ENCODE assay signal across 8 cellular contexts in the genomic region with DNA sequence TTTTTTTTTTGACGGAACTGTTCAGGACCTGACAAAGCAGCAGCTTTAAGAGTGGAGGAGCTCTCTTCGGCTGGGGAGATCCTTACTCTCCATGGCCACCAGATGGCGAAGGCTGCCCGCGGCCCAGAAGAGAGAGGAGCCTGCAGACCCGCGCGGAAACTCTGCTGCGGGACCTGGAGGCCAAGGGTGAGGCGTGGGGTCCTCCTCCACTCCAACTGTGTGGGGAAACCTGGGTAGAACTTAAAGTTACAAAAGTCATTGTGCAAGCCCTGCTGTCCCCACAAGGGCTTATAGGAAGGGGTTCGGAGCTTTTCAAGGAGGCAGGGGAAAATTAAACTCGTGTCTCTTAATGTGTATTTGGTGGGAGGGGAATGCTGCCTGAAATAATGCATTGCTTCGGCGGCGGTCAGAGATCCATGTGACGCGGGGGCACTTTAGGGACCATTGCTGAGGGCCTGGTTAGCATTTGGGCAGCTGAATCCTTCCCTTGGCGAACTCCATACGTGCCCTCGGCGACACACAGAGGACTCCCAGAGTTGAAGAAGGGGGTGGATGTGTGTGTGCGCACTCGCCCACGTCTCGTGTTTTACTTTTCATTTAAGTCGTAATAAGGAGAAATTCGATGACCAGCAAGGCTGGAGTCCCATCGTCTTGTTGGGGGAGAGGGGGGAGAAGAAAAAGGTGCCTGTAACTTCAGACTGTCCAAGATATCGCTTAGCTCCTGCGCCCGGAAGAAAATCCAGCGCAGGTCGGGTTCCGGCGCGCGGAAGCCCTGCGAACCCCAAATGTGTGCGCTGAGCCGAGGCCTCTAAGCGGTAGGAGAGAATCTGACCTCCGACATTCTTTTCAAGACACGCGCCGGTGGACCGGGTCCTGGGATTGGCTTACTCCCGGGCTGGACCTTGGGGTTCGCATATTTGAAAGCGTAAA. TPM values are rescaled to one million over a fixed set of nuclear protein-coding genes. Genes with fewer than 3 reads are reported as not detected.
DNase-seq lines count a peak whose midpoint lies in the region; ATAC-seq, FAIRE-seq and TF ChIP-seq lines count a peak whose summit lies in the region.

No MANE protein-coding gene starts in this region.

- H3K4me2 ChIP-seq in H1 (ENCODE audit: insufficient read depth in 1 of 2, low read depth in 2 of 2, low read length in 2 of 2) = peak overlapping the region; percentile 77 to 85

- peaks cover 30% of the 10 kb centered on the region for H3K4me1 Mint-ChIP-seq in mesothelial cell of epicardium

- H4K5ac ChIP-seq in H1 (ENCODE audit: insufficient read length, low read depth, low read length) = no peak overlapping the region

- H3K4me3 ChIP-seq in BE2C (ENCODE audit: low read depth, low read length) (no peak overlapping the region), H1 (ENCODE audit: extremely low read depth in 1 of 4, insufficient read depth in 2 of 4, low read depth in 3 of 4, low read length in 4 of 4) (peak overlapping the region; percentile 10 to 57 (median 35); a peak in 7 of 8 replicates)

- H3K23me2 ChIP-seq in H1 (ENCODE audit: low read depth, low read length) = peaks cover 5% of the 10 kb centered on the region; the same call in 1 of the 2 replicates

- ATAC-seq in GM19035 (IDR thresholded peaks at IDR 0.05; ENCODE audit: unreplicated experiment) (peak; percentile 97), HG03342 (IDR thresholded peaks at IDR 0.05; ENCODE audit: unreplicated experiment) (peak; percentile 95)

- no peak overlapping the region for H2AFZ ChIP-seq in H1 (ENCODE audit: low read length)

- H2BK15ac ChIP-seq in H1 (ENCODE audit: low read length) = no peak overlapping the region

- H3K36me3 Mint-ChIP-seq in mesothelial cell of epicardium = no peaks in the 10 kb centered on the region

- no peak for TF ChIP-seq EP300 in H1 (IDR thresholded peaks at IDR 0.05; ENCODE audit: borderline replicate concordance in 1 of 2, low read depth in 2 of 2, low read length in 2 of 2)

- H2BK20ac ChIP-seq in H1 (ENCODE audit: low read length) = no peak overlapping the region

- CTCF ChIA-PET in H1 (lab: Charles Lee; ENCODE audit: partially characterized antibody) = interaction anchor here (0.5 to 3.9 kb wide), 66 partner anchors 9 to 1979 kb away, joined by 3 to 70 read pairs (median 4); a partner anchor contains a TSS

- peak; percentile 51 for DNase-seq in BE2C
- DNase-seq in NCI-H748 treated with DMSO at 0.1 percent for 48 hours (lab: John Stamatoyannopoulos, UW) = peak; percentile 15
- peak in 2 of 3 experiments; percentile 53 to 60 for DNase-seq in activated CD8-positive, alpha-beta memory T cell treated with anti-CD3 and anti-CD28 coated beads for 48 hours (ENCODE audit: low read depth in 2 of 3, low spot score in 2 of 3)
- peak in 1 of 2 experiments; percentile 72 for DNase-seq in H1 (ENCODE audit: low read depth in 1 of 2, low spot score in 2 of 2)
- DNase-seq in mesothelial cell of epicardium (ENCODE audit: low spot score in 2 of 2, unreplicated experiment in 2 of 2) = peak in 1 of 2 experiments; percentile 79
- peak; percentile 44 for DNase-seq in stimulated activated CD8-positive, alpha-beta memory T cell treated with anti-CD3 and anti-CD28 coated beads, Interleukin-15, amount 100 ng/mL, for 24 hours (ENCODE audit: low read depth)

- H4K20me1 ChIP-seq in H1 (replicated peaks in 1 of 2; ENCODE audit: control insufficient read depth in 1 of 2, insufficient read depth in 2 of 2, low read length in 2 of 2) = peaks cover 7 to 10% of the 10 kb centered on the region in 2 experiments

- H3K9me3 ChIP-seq in BE2C (no peaks in the 10 kb centered on the region), H1 (ENCODE audit: insufficient read depth in 2 of 2, low read depth in 1 of 2, low read length in 1 of 2) (no peaks in the 10 kb centered on the region)

- no peak overlapping the region for H4K91ac ChIP-seq in H1 (replicated peaks; ENCODE audit: insufficient read length, low read length)

- no peak overlapping the region for H2AK5ac ChIP-seq in H1 (ENCODE audit: low read depth, low read length)

- H3K23ac ChIP-seq in H1 (ENCODE audit: insufficient read length) = no peak overlapping the region

- H3K14ac ChIP-seq in H1 (ENCODE audit: insufficient read length) = no peak overlapping the region

- no peak overlapping the region for H3K27ac Mint-ChIP-seq in mesothelial cell of epicardium

- peaks cover 88% of the 10 kb centered on the region for H3K27me3 Mint-ChIP-seq in mesothelial cell of epicardium (ENCODE audit: low read depth)

- peak; percentile 89 to 90 for TF ChIP-seq RAD21 in H1 (IDR thresholded peaks at IDR 0.05 in 1 of 2, conservative IDR thresholded peaks at IDR 0.05 in 1 of 2; ENCODE audit: low read depth in 2 of 2, low read length in 2 of 2)

- H3K9me3 Mint-ChIP-seq in mesothelial cell of epicardium = no peaks in the 10 kb centered on the region

- no peak overlapping the region; a peak in 1 of 7 replicates for H3K9ac ChIP-seq in H1 (replicated peaks in 1 of 4; ENCODE audit: extremely low read depth in 1 of 4, low read depth in 3 of 4, low read length in 3 of 4)

- H3K4me1 ChIP-seq in BE2C (no peaks in the 10 kb centered on the region), H1 (replicated peaks in 1 of 4; ENCODE audit: control insufficient read depth in 3 of 4, insufficient read depth in 4 of 4, low read length in 3 of 4) (peaks cover 5 to 19% (median 18%) of the 10 kb centered on the region in 4 experiments)

- no peaks in the 10 kb centered on the region for H3K79me2 ChIP-seq in H1 (ENCODE audit: control insufficient read depth in 1 of 2, insufficient read depth in 2 of 2, low read length in 2 of 2)

- H2BK12ac ChIP-seq in H1 (ENCODE audit: low read depth, low read length) = no peak overlapping the region

- peak overlapping the region; percentile 57; the same call in 1 of the 2 replicates for H3K18ac ChIP-seq in H1 (ENCODE audit: extremely low read depth, low read length)

- H3K79me1 ChIP-seq in H1 (ENCODE audit: low read depth, low read length) = no peaks in the 10 kb centered on the region

- peak; percentile 57 for TF ChIP-seq CTCF in BE2C (IDR thresholded peaks at IDR 0.05; ENCODE audit: low read depth, low read length)
- peak; percentile 71 to 78 (median 78) for TF ChIP-seq CTCF in H1 (IDR thresholded peaks at IDR 0.05; ENCODE audit: control extremely low read depth in 1 of 3, insufficient read depth in 1 of 3, low read depth in 1 of 3, low read length in 3 of 3)
- peak; percentile 77 for TF ChIP-seq CTCF in mesothelial cell of epicardium (IDR thresholded peaks at IDR 0.05; ENCODE audit: unreplicated experiment)

- H2BK5ac ChIP-seq in H1 (ENCODE audit: low read depth, low read length) = no peak overlapping the region

- H3K27ac ChIP-seq in H1 (ENCODE audit: low read depth, low read length) = no peak overlapping the region

- TF ChIP-seq POLR2A in H1 (IDR thresholded peaks at IDR 0.05; ENCODE audit: control extremely low read depth in 1 of 2, low read depth in 2 of 2, low read length in 2 of 2) = no peak

- WGBS in H1 (ENCODE audit: extremely low coverage in 1 of 2, insufficient coverage in 1 of 2, insufficient read length in 1 of 2, insufficient replicate concordance in 2 of 2, low coverage in 1 of 2, low lambda C conversion rate in 2 of 2, missing lambda C conversion rate in 1 of 2), 2 experiments = 4% methylated on average over 48 of the region's 49 CpGs; no CpG with 5 or more reads in 1 of the 2 experiments

- POLR2A ChIA-PET in H1 (lab: Charles Lee; ENCODE audit: partially characterized antibody) = interaction anchor here (1.3 to 2.4 kb wide), 4 partner anchors 9 to 637 kb away, joined by 3 to 11 read pairs (median 5); a partner anchor contains a TSS

- H3K56ac ChIP-seq in H1 (replicated peaks; ENCODE audit: insufficient read length, low read depth, low read length) = no peak overlapping the region

- no peak for FAIRE-seq in H1 (lab: Jason Lieb, UNC)

- no peaks in the 10 kb centered on the region for H3K36me3 ChIP-seq in BE2C
- H3K36me3 ChIP-seq in H1 (ENCODE audit: control insufficient read depth in 2 of 4, insufficient read depth in 4 of 4, low read length in 3 of 4) = no peaks in the 10 kb centered on the region

- H3K4ac ChIP-seq in H1 (replicated peaks; ENCODE audit: insufficient read length, low read depth, low read length) = no peak overlapping the region

- no peak overlapping the region for H2BK120ac ChIP-seq in H1 (replicated peaks; ENCODE audit: low read depth, low read length)

- peak overlapping the region; percentile 86 for H3K4me3 Mint-ChIP-seq in mesothelial cell of epicardium

- H3K27me3 ChIP-seq in BE2C (peaks cover 42% of the 10 kb centered on the region), H1 (replicated peaks in 1 of 4; ENCODE audit: control insufficient read depth in 3 of 4, extremely low read depth in 1 of 4, insufficient read depth in 3 of 4, low read length in 3 of 4) (peaks cover 50 to 62% (median 56%) of the 10 kb centered on the region in 4 experiments)

- H4K8ac ChIP-seq in H1 (ENCODE audit: extremely low read depth, insufficient read depth, low read length) = no peak overlapping the region

TF ChIP-seq in H1, 55 proteins besides CTCF, POLR2A, EP300 and RAD21 (continues in another document):
- TF ChIP-seq HDAC2 (IDR thresholded peaks at IDR 0.05; ENCODE audit: borderline replicate concordance in 1 of 2, low read depth in 2 of 2, low read length in 2 of 2) (0 out of 4 replicates have a peak, but pooled peaks of 1 of the 2 experiments have one; percentile 13), BACH1 (IDR thresholded peaks at IDR 0.05; ENCODE audit: low read length) (peak; percentile 46; the same call in 1 of the 2 replicates), RBBP5 (IDR thresholded peaks at IDR 0.05; ENCODE audit: borderline replicate concordance, low read depth, low read length) (no peak)
- TF ChIP-seq, protein P1, sequence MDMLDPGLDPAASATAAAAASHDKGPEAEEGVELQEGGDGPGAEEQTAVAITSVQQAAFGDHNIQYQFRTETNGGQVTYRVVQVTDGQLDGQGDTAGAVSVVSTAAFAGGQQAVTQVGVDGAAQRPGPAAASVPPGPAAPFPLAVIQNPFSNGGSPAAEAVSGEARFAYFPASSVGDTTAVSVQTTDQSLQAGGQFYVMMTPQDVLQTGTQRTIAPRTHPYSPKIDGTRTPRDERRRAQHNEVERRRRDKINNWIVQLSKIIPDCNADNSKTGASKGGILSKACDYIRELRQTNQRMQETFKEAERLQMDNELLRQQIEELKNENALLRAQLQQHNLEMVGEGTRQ (IDR thresholded peaks at IDR 0.05; ENCODE audit: low read length) = no peak

RNA-seq across cellular contexts. Expression of a gene that starts 9.7 kb away (rescaled TPM):
- not detected for polyA plus RNA-seq in BE2C (2012; ENCODE audit: insufficient read depth, insufficient read length, low read depth)
- 0.47 and 0.50 TPM in 2 replicates for total RNA-seq in H1 (2021; fragmentation: NEBNext Ultra II Directional; extraction: Animal tissue kit (Norgen Biotek cat#: 25700))
- 0.09 TPM in 2 replicates for polyA plus RNA-seq in H1 (2011; rRNA removed)
- polyA plus RNA-seq in H1 (2011; cell fraction: cytosol; rRNA removed) = 0.13 TPM
- 0.11 TPM for polyA plus RNA-seq in H1 (2011; cell fraction: nucleus; rRNA removed)
- 0.18 to 0.91 TPM (median 0.46 TPM) in 4 replicates for polyA plus RNA-seq in H1 (2012, experiment 1 of 2)
- 0.73 TPM for polyA plus RNA-seq in H1 (2012, experiment 2 of 2)
- 0.26 TPM for polyA plus RNA-seq in H1 (2013, experiment 1 of 2)
- 0.18 TPM for polyA plus RNA-seq in H1 (2013, experiment 2 of 2)
- 0.25 and 0.37 TPM in 2 replicates for polyA minus RNA-seq in H1 (2011; rRNA and poly(A)+ RNA removed)
- not detected for polyA minus RNA-seq in H1 (2011; cell fraction: cytosol; rRNA and poly(A)+ RNA removed)
- 0.40 TPM for polyA minus RNA-seq in H1 (2011; cell fraction: nucleus; rRNA and poly(A)+ RNA removed)
- not detected in 3 replicates for total RNA-seq in mesothelial cell of epicardium
